20 cellular contexts compared by ENCODE assay signal in genomic region chrX:28278236-28278635, GRCh38.
"Had no signal": no experiment of that assay in that cellular context is flagged by ENCODE, and none has a peak within 500 bp of the region (broad histone marks: within the 10 kb centered on the region; RNA-seq: fewer than 3 reads in every experiment).

No MANE protein-coding gene starts in this region.

- H3K9ac ChIP-seq: SK-N-SH had no signal

- H3K9me3 ChIP-seq: SK-N-SH had no signal

- DNase-seq: KBM-7, NCI-H1092, NCI-H1105 treated with DMSO at 0.1 percent for 48 hours, NCI-H1417 treated with DMSO at 0.1 percent for 48 hours, NCI-H146, NCI-H1694 treated with DMSO at 0.1 percent for 48 hours, NCI-H1930, NCI-H2081 treated with DMSO at 0.1 percent for 48 hours, NCI-H2171, NCI-H226, NCI-H446, NCI-H510A, NCI-H524 treated with DMSO at 0.1 percent for 48 hours, NCI-H69, NCI-H774, Right ventricle myocardium superior, RPMI8226, SIG-M5, SK-N-SH had no signal

- H3K4me2 ChIP-seq: SK-N-SH had no signal

- H3K27ac ChIP-seq: HL-60 had no signal
